In the genomic region with DNA sequence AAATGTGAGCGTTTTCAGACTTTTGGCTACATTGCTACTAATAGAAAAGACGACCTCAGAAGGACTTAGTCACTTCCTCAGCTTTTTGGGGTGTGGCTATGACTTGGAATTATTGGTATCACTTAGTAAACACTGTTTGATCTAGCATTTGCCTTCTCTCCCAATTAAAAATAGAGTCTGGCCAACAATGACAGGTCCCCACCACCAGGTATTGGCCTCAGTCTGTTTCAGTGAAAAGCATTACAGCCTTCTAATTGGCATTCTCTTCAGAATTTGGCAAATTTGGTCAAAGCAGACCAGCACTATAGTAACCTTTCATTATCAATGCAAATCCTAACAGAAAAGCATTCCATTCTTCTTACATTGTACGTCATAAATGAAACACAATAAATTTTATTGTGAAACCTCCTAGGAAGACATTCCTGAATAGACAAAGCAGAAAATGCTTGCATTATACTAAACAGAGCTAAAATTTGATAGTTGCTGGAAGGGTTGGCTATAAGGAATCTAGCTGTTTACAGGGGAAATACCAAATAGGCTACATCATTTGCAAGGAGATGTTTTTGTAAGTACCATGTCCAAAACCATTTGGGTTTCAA, we compare ENCODE assay signal across 12 cellular contexts.
DNase-seq lines count a peak whose midpoint lies in the region; ATAC-seq, FAIRE-seq and TF ChIP-seq lines count a peak whose summit lies in the region.
"Had no signal": no experiment of that assay in that cellular context is flagged by ENCODE, and none has a peak within 500 bp of the region (broad histone marks: within the 10 kb centered on the region; RNA-seq: fewer than 3 reads in every experiment).

No MANE protein-coding gene starts in this region.

- H3K4ac ChIP-seq in H1 (replicated peaks; ENCODE audit: insufficient read length, low read depth, low read length), result no peak overlapping the region

- H3K27ac ChIP-seq in H1 (ENCODE audit: low read depth, low read length) (no peak overlapping the region), osteoblast (ENCODE audit: low read depth, low read length) (peak overlapping the region; percentile 87), Peyer's patch (peak overlapping the region in 2 of 4 donors; percentile 18 to 43)

- H3K9me3 Mint-ChIP-seq in Calu3 (ENCODE audit: low read depth, unreplicated experiment), result peaks cover 15% of the 10 kb centered on the region
- H3K9me3 Mint-ChIP-seq: activated T-helper 1 cell treated with anti-CD3 and anti-CD28 coated beads, Interleukin-12 subunit alpha, Interleukin-12 subunit beta, Interleukin-2, Interleukin-4 antibody, amounts not matched to agents 30 ng/mL and 10 ng/mL and 1 ng/mL, durations not matched to agents 14 hours and 24 hours and 36 hours; IgD-negative memory B cell; stimulated activated naive CD8-positive, alpha-beta T cell treated with anti-CD3 and anti-CD28 coated beads, Interleukin-15, Interleukin-2, amounts not matched to agents 100 ng/mL and 50 ng/mL, for 24 hours had no signal

- H3K4me3 ChIP-seq in H1 (ENCODE audit: extremely low read depth in 1 of 4, insufficient read depth in 2 of 4, low read depth in 3 of 4, low read length in 4 of 4) (no peak overlapping the region), osteoblast (ENCODE audit: insufficient read depth, low read length) (peak overlapping the region; percentile 35), Peyer's patch (no peak overlapping the region)

- H2BK120ac ChIP-seq in H1 (replicated peaks; ENCODE audit: low read depth, low read length), result no peak overlapping the region

- no peak overlapping the region for H3K18ac ChIP-seq in H1 (ENCODE audit: extremely low read depth, low read length)

- TF ChIP-seq POLR2A in H1 (IDR thresholded peaks at IDR 0.05; ENCODE audit: control extremely low read depth in 1 of 2, low read depth in 2 of 2, low read length in 2 of 2), result no peak
- no peak for TF ChIP-seq POLR2A in GM12891 (IDR thresholded peaks at IDR 0.05; ENCODE audit: low read depth, low read length)
- TF ChIP-seq POLR2A in Peyer's patch (IDR thresholded peaks at IDR 0.05), result no peak

- H3K27ac Mint-ChIP-seq in Calu3 (ENCODE audit: unreplicated experiment), result peak overlapping the region; percentile 94
- H3K27ac Mint-ChIP-seq: activated T-helper 1 cell treated with anti-CD3 and anti-CD28 coated beads, Interleukin-12 subunit alpha, Interleukin-12 subunit beta, Interleukin-2, Interleukin-4 antibody, amounts not matched to agents 30 ng/mL and 10 ng/mL and 1 ng/mL, durations not matched to agents 14 hours and 24 hours and 36 hours; IgD-negative memory B cell; stimulated activated naive CD8-positive, alpha-beta T cell treated with anti-CD3 and anti-CD28 coated beads, Interleukin-15, Interleukin-2, amounts not matched to agents 100 ng/mL and 50 ng/mL, for 24 hours had no signal

- H3K27me3 ChIP-seq in H1 (replicated peaks in 1 of 4; ENCODE audit: control insufficient read depth in 3 of 4, extremely low read depth in 1 of 4, insufficient read depth in 3 of 4, low read length in 3 of 4) (no peaks in the 10 kb centered on the region), osteoblast (ENCODE audit: insufficient read depth, low read length) (no peaks in the 10 kb centered on the region), Peyer's patch (no peaks in the 10 kb centered on the region)

- H3K4me1 Mint-ChIP-seq in Calu3 (ENCODE audit: low read depth, unreplicated experiment), result peaks cover 27% of the 10 kb centered on the region
- H3K4me1 Mint-ChIP-seq: IgD-negative memory B cell had no signal

- no peak overlapping the region for H2AK5ac ChIP-seq in H1 (ENCODE audit: low read depth, low read length)

- no peak overlapping the region for H4K8ac ChIP-seq in H1 (ENCODE audit: extremely low read depth, insufficient read depth, low read length)

- CTCF ChIA-PET in Calu3 (lab: Charles Lee), result interaction anchor here (1.4 kb wide), 1 partner anchor 617 kb away, joined by 3 read pairs; no protein-coding TSS in a partner anchor
- CTCF ChIA-PET in H1 (lab: Charles Lee; ENCODE audit: partially characterized antibody), result interaction anchor here (1.3 to 1.9 kb wide), 3 partner anchors 13 to 30 kb away, joined by 3 to 6 read pairs (median 4); no protein-coding TSS in a partner anchor

- H3K23me2 ChIP-seq in H1 (ENCODE audit: low read depth, low read length), result no peaks in the 10 kb centered on the region; the same call in 1 of the 2 replicates

- H4K91ac ChIP-seq in H1 (replicated peaks; ENCODE audit: insufficient read length, low read length), result no peak overlapping the region

- H4K20me1 ChIP-seq in H1 (replicated peaks in 1 of 2; ENCODE audit: control insufficient read depth in 1 of 2, insufficient read depth in 2 of 2, low read length in 2 of 2) (no peaks in the 10 kb centered on the region), osteoblast (ENCODE audit: insufficient read depth, low read length) (no peaks in the 10 kb centered on the region)

- no peak overlapping the region for H4K5ac ChIP-seq in H1 (ENCODE audit: insufficient read length, low read depth, low read length)

- no peak for ATAC-seq in HG03457 (IDR thresholded peaks at IDR 0.05; ENCODE audit: unreplicated experiment)

- no peak overlapping the region for H3K56ac ChIP-seq in H1 (replicated peaks; ENCODE audit: insufficient read length, low read depth, low read length)

- no peak for TF ChIP-seq CTCF in Calu3 (IDR thresholded peaks at IDR 0.05; ENCODE audit: unreplicated experiment)
- no peak for TF ChIP-seq CTCF in H1 (IDR thresholded peaks at IDR 0.05; ENCODE audit: control extremely low read depth in 1 of 3, insufficient read depth in 1 of 3, low read depth in 1 of 3, low read length in 3 of 3)
- no peak for TF ChIP-seq CTCF in osteoblast (IDR thresholded peaks at IDR 0.05; ENCODE audit: extremely low read depth, low read depth, low read length)
- no peak for TF ChIP-seq CTCF in Peyer's patch (IDR thresholded peaks at IDR 0.05)

- H3K79me1 ChIP-seq in H1 (ENCODE audit: low read depth, low read length), result no peaks in the 10 kb centered on the region

- no peaks in the 10 kb centered on the region for H3K27me3 Mint-ChIP-seq in Calu3 (ENCODE audit: unreplicated experiment)
- H3K27me3 Mint-ChIP-seq: IgD-negative memory B cell had no signal

- TF ChIP-seq RAD21 in H1 (IDR thresholded peaks at IDR 0.05 in 1 of 2, conservative IDR thresholded peaks at IDR 0.05 in 1 of 2; ENCODE audit: low read depth in 2 of 2, low read length in 2 of 2), result no peak

- H3K36me3 Mint-ChIP-seq in Calu3 (ENCODE audit: insufficient read depth, unreplicated experiment), result no peaks in the 10 kb centered on the region
- H3K36me3 Mint-ChIP-seq: IgD-negative memory B cell had no signal

- H2BK5ac ChIP-seq in H1 (ENCODE audit: low read depth, low read length), result no peak overlapping the region

- H3K79me2 ChIP-seq in H1 (ENCODE audit: control insufficient read depth in 1 of 2, insufficient read depth in 2 of 2, low read length in 2 of 2) (no peaks in the 10 kb centered on the region), osteoblast (ENCODE audit: insufficient read depth, low read length) (no peaks in the 10 kb centered on the region)

- DNase-seq in Calu3 (peak; percentile 37), NCI-H1048 (lab: John Stamatoyannopoulos, UW) (peak; percentile 71), H1 (ENCODE audit: low read depth in 1 of 2, low spot score in 2 of 2) (no peak), osteoblast (ENCODE audit: insufficient read length, low spot score, missing footprints) (peak; percentile 48), GM12891 (ENCODE audit: insufficient read length, low spot score) (no peak), Peyer's patch (no peak)
- no peak for DNase-seq in activated naive CD4-positive, alpha-beta T cell treated with Interleukin-2 at 50 U/mL for 16 hours
- DNase-seq: erythroblast had no signal

- H3K36me3 ChIP-seq in H1 (ENCODE audit: control insufficient read depth in 2 of 4, insufficient read depth in 4 of 4, low read length in 3 of 4) (no peaks in the 10 kb centered on the region), osteoblast (ENCODE audit: insufficient read depth, low read length) (no peaks in the 10 kb centered on the region), Peyer's patch (no peaks in the 10 kb centered on the region)

- H2AFZ ChIP-seq in H1 (ENCODE audit: low read length) (peak overlapping the region; percentile 55; the same call in 1 of the 2 replicates), osteoblast (ENCODE audit: low read length) (no peak overlapping the region)

- H3K9me3 ChIP-seq in H1 (ENCODE audit: insufficient read depth in 2 of 2, low read depth in 1 of 2, low read length in 1 of 2) (no peaks in the 10 kb centered on the region), osteoblast (ENCODE audit: low read depth, low read length) (no peaks in the 10 kb centered on the region), Peyer's patch (no peaks in the 10 kb centered on the region)

- no peak for TF ChIP-seq EP300 in H1 (IDR thresholded peaks at IDR 0.05; ENCODE audit: borderline replicate concordance in 1 of 2, low read depth in 2 of 2, low read length in 2 of 2)

- H3K4me1 ChIP-seq in H1 (replicated peaks in 1 of 4; ENCODE audit: control insufficient read depth in 3 of 4, insufficient read depth in 4 of 4, low read length in 3 of 4), result peaks cover 0 to 5% (median 2%) of the 10 kb centered on the region in 4 experiments; a peak in 2 of 7 replicates
- peaks cover 38% of the 10 kb centered on the region for H3K4me1 ChIP-seq in osteoblast (ENCODE audit: insufficient read depth, low read length)
- H3K4me1 ChIP-seq in Peyer's patch, result no peaks in the 10 kb centered on the region

- 76% methylated on average over 3 of the region's 3 CpGs; no CpG with 5 or more reads in 1 of the 2 experiments for WGBS in H1 (ENCODE audit: extremely low coverage in 1 of 2, insufficient coverage in 1 of 2, insufficient read length in 1 of 2, insufficient replicate concordance in 2 of 2, low coverage in 1 of 2, low lambda C conversion rate in 2 of 2, missing lambda C conversion rate in 1 of 2), 2 experiments

- no peak overlapping the region for H2BK12ac ChIP-seq in H1 (ENCODE audit: low read depth, low read length)

- intact Hi-C loops in Calu3 (cut with micrococcal nuclease; ENCODE audit: unreplicated experiment), result no loop called here

- no peak overlapping the region for H3K4me3 Mint-ChIP-seq in Calu3 (ENCODE audit: low read depth, unreplicated experiment)
- H3K4me3 Mint-ChIP-seq: activated T-helper 1 cell treated with anti-CD3 and anti-CD28 coated beads, Interleukin-12 subunit alpha, Interleukin-12 subunit beta, Interleukin-2, Interleukin-4 antibody, amounts not matched to agents 30 ng/mL and 10 ng/mL and 1 ng/mL, durations not matched to agents 14 hours and 24 hours and 36 hours; IgD-negative memory B cell; stimulated activated naive CD8-positive, alpha-beta T cell treated with anti-CD3 and anti-CD28 coated beads, Interleukin-15, Interleukin-2, amounts not matched to agents 100 ng/mL and 50 ng/mL, for 24 hours had no signal

- no peak overlapping the region for H3K9ac ChIP-seq in H1 (replicated peaks in 1 of 4; ENCODE audit: extremely low read depth in 1 of 4, low read depth in 3 of 4, low read length in 3 of 4)

- H3K14ac ChIP-seq in H1 (ENCODE audit: insufficient read length), result no peak overlapping the region

- BruUV-seq in Calu3 (replicated peaks; lab: Mats Ljungman, UMichigan), result no TSS peak

- FAIRE-seq in H1 (lab: Jason Lieb, UNC) (no peak), GM12891 (lab: Jason Lieb, UNC) (no peak)

- no peak overlapping the region for H2BK20ac ChIP-seq in H1 (ENCODE audit: low read length)

- POLR2A ChIA-PET in H1 (lab: Charles Lee; ENCODE audit: partially characterized antibody), result no interaction called here

- no peak overlapping the region for H3K23ac ChIP-seq in H1 (ENCODE audit: insufficient read length)

- no peak overlapping the region for H2BK15ac ChIP-seq in H1 (ENCODE audit: low read length)

- no peak overlapping the region for H3K4me2 ChIP-seq in H1 (ENCODE audit: insufficient read depth in 1 of 2, low read depth in 2 of 2, low read length in 2 of 2)
- peak overlapping the region; percentile 68 for H3K4me2 ChIP-seq in osteoblast (ENCODE audit: insufficient read depth, low read length)

Comparison
In these comparisons a context has a peak if more than half of its experiments do, and no peak if none do; other contexts are left out.
1. DNase-seq: peak in Calu3 (single experiment), NCI-H1048 (single experiment) and osteoblast (single experiment); none in H1 (0 of 2), GM12891 (single experiment), activated naive CD4-positive, alpha-beta T cell treated with Interleukin-2 at 50 U/mL for 16 hours (single experiment) and Peyer's patch (0 of 3).